Comparison of ENCODE assay signal across 19 cellular contexts in genomic region chr2:113133696-113134558, GRCh38. TPM values are rescaled to one million over a fixed set of nuclear protein-coding genes. Genes with fewer than 3 reads are reported as not detected.
DNase-seq lines count a peak whose midpoint lies in the region; ATAC-seq and TF ChIP-seq lines count a peak whose summit lies in the region.
"Had no signal": no experiment of that assay in that cellular context is flagged by ENCODE, and none has a peak within 500 bp of the region (broad histone marks: within the 10 kb centered on the region; RNA-seq: fewer than 3 reads in every experiment).

No MANE protein-coding gene starts in this region.

- no peaks in the 10 kb centered on the region for H3K79me2 ChIP-seq in HCT116 (ENCODE audit: insufficient read depth, low read length)
- no peaks in the 10 kb centered on the region for H3K79me2 ChIP-seq in mammary epithelial cell (ENCODE audit: insufficient read depth, low read length)
- H3K79me2 ChIP-seq in mesendoderm (ENCODE audit: control insufficient read depth, insufficient read depth, low read length), result no peaks in the 10 kb centered on the region

- no peak overlapping the region for H2BK120ac ChIP-seq in mesendoderm (ENCODE audit: low read depth, low read length)

- H2AFZ ChIP-seq in HCT116 (ENCODE audit: low read depth, low read length, poor library complexity, severe bottlenecking) (peak overlapping the region; percentile 27), mammary epithelial cell (ENCODE audit: low read depth, low read length) (peak overlapping the region; percentile 80)
- H2AFZ ChIP-seq: PC-9 had no signal

- H3K27ac Mint-ChIP-seq in activated CD4-positive, alpha-beta T cell treated with anti-CD3 and anti-CD28 coated beads for 36 hours, result no peak overlapping the region

- H3K18ac ChIP-seq in mesendoderm (ENCODE audit: low read length), result no peak overlapping the region

- no peak overlapping the region for H3K27ac ChIP-seq in HCT116 (ENCODE audit: low read depth, low read length)
- H3K27ac ChIP-seq in mammary epithelial cell (ENCODE audit: insufficient read depth, low read depth, low read length), result no peak overlapping the region
- H3K27ac ChIP-seq in mesendoderm (ENCODE audit: low read depth, low read length), result no peak overlapping the region
- H3K27ac ChIP-seq: C4-2B, PC-9, transverse colon had no signal

- no peaks in the 10 kb centered on the region for H3K36me3 ChIP-seq in HCT116 (ENCODE audit: control insufficient read depth in 1 of 2, insufficient read depth in 2 of 2, low read length in 2 of 2)
- peaks cover 2% of the 10 kb centered on the region for H3K36me3 ChIP-seq in mammary epithelial cell (ENCODE audit: insufficient read depth, low read length)
- H3K36me3 ChIP-seq in mesendoderm (ENCODE audit: control insufficient read depth, insufficient read depth, low read length), result no peaks in the 10 kb centered on the region
- H3K36me3 ChIP-seq: transverse colon had no signal

- TF ChIP-seq CTCF in HCT116 (IDR thresholded peaks at IDR 0.05 in 2 of 3, conservative IDR thresholded peaks at IDR 0.05 in 1 of 3; ENCODE audit: borderline replicate concordance in 1 of 3, insufficient read depth in 1 of 3, low read depth in 2 of 3, low read length in 2 of 3) (no peak), mammary epithelial cell (conservative IDR thresholded peaks at IDR 0.05 in 1 of 2, IDR thresholded peaks at IDR 0.05 in 1 of 2; ENCODE audit: extremely low read depth in 1 of 2, insufficient read depth in 1 of 2, low read depth in 1 of 2, low read length in 2 of 2) (no peak)

- no peaks in the 10 kb centered on the region for H3K27me3 Mint-ChIP-seq in activated CD4-positive, alpha-beta T cell treated with anti-CD3 and anti-CD28 coated beads for 36 hours

- H3K4ac ChIP-seq in mesendoderm (ENCODE audit: low read depth, low read length), result no peak overlapping the region

- H3K4me2 ChIP-seq in HCT116 (ENCODE audit: low read length) (peak overlapping the region; percentile 36), mammary epithelial cell (ENCODE audit: insufficient read depth, low read depth, low read length) (no peak overlapping the region), mesendoderm (ENCODE audit: low read length) (no peak overlapping the region)
- H3K4me2 ChIP-seq: A549, PC-9 had no signal

- no peak overlapping the region for H3K23ac ChIP-seq in mesendoderm (ENCODE audit: low read length)

- dilution Hi-C loops in mammary epithelial cell (cut with HindIII; ENCODE audit: low sequenced_read_pairs), result loop anchor here (25.0 kb wide), 1 partner anchor 253 kb away; no protein-coding TSS in a partner anchor

- no peak for TF ChIP-seq RAD21 in HCT116 (IDR thresholded peaks at IDR 0.05; ENCODE audit: low read depth)

- no peak overlapping the region for H3K56ac ChIP-seq in mesendoderm (ENCODE audit: low read length)

- no peak overlapping the region for H3K9ac ChIP-seq in HCT116 (ENCODE audit: low read length)
- H3K9ac ChIP-seq in mammary epithelial cell (ENCODE audit: insufficient read depth, low read length), result no peak overlapping the region
- H3K9ac ChIP-seq in mesendoderm (ENCODE audit: low read length), result no peak overlapping the region

- intact Hi-C loops in activated CD4-positive, alpha-beta T cell treated with anti-CD3 and anti-CD28 coated beads for 36 hours (cut with DNase I, micrococcal nuclease), result no loop called here
- intact Hi-C loops in HCT116 (cut with micrococcal nuclease), result no loop called here
- intact Hi-C loops in mammary epithelial cell (cut with micrococcal nuclease), result no loop called here

- H3K9me3 ChIP-seq in HCT116 (ENCODE audit: control insufficient read depth in 1 of 2, insufficient read depth in 1 of 2, low read depth in 1 of 2, low read length in 2 of 2), result no peaks in the 10 kb centered on the region
- H3K9me3 ChIP-seq in mammary epithelial cell (replicated peaks; ENCODE audit: insufficient read depth, low read length), result no peaks in the 10 kb centered on the region
- H3K9me3 ChIP-seq: A549, transverse colon had no signal

- no peak overlapping the region for H2BK15ac ChIP-seq in mesendoderm (replicated peaks; ENCODE audit: low read depth)

- in situ Hi-C loops in mammary epithelial cell (cut with MboI; ENCODE audit: low sequenced_read_pairs in 2 of 2), result loop anchor here in 1 of 2 donors (10.0 kb wide), 2 partner anchors 49 to 61 kb away; no protein-coding TSS in a partner anchor

- H3K4me1 Mint-ChIP-seq in activated CD4-positive, alpha-beta T cell treated with anti-CD3 and anti-CD28 coated beads for 36 hours, result peaks cover 20% of the 10 kb centered on the region

- POLR2A ChIA-PET in activated CD4-positive, alpha-beta T cell treated with anti-CD3 and anti-CD28 coated beads for 36 hours (lab: Charles Lee), result no interaction called here
- POLR2A ChIA-PET in HCT116 (lab: Charles Lee), result no interaction called here

- no peaks in the 10 kb centered on the region for H4K20me1 ChIP-seq in HCT116 (ENCODE audit: insufficient read depth)
- H4K20me1 ChIP-seq in mammary epithelial cell (ENCODE audit: insufficient read depth, low read length), result no peaks in the 10 kb centered on the region

- CTCF ChIA-PET in activated CD4-positive, alpha-beta T cell treated with anti-CD3 and anti-CD28 coated beads for 36 hours (lab: Charles Lee), result interaction anchor here (0.7 to 10.5 kb wide), 10 partner anchors 10 to 109 kb away, joined by 3 to 148 read pairs (median 4); no protein-coding TSS in a partner anchor
- CTCF ChIA-PET in HCT116 (lab: Charles Lee) (interaction anchor here (0.6 to 1.9 kb wide), 7 partner anchors 12 to 283 kb away, joined by 3 to 8 read pairs (median 3); no protein-coding TSS in a partner anchor), mammary epithelial cell (lab: Charles Lee; ENCODE audit: low non-redundant PET) (interaction anchor here (0.7 to 0.8 kb wide), 2 partner anchors 54 to 256 kb away, joined by 4 to 6 read pairs; no protein-coding TSS in a partner anchor)

- no peaks in the 10 kb centered on the region for H3K79me1 ChIP-seq in mesendoderm (ENCODE audit: low read length)

- H3K27me3 ChIP-seq in HCT116 (ENCODE audit: insufficient read depth, low read length) (no peaks in the 10 kb centered on the region), mammary epithelial cell (ENCODE audit: insufficient read depth, low read length) (no peaks in the 10 kb centered on the region), mesendoderm (ENCODE audit: insufficient read depth, low read length, poor library complexity) (no peaks in the 10 kb centered on the region)
- H3K27me3 ChIP-seq: transverse colon had no signal

- H2AK5ac ChIP-seq in mesendoderm (ENCODE audit: low read length), result no peak overlapping the region

- RAD21 ChIA-PET in HCT116 (lab: Charles Lee; ENCODE audit: low non-redundant PET in 1 of 2, low total read pairs in 2 of 2, uncharacterized antibody in 2 of 2, unreplicated experiment in 2 of 2), result interaction anchor here in 1 of 2 experiments (0.7 kb wide), 1 partner anchor 65 kb away, joined by 3 read pairs; no protein-coding TSS in a partner anchor

- H3K4me1 ChIP-seq in HCT116 (ENCODE audit: control insufficient read depth in 1 of 2, insufficient read depth in 2 of 2, low read length in 2 of 2), result peaks cover 0 to 16% of the 10 kb centered on the region in 2 experiments; a peak in 3 of 4 replicates
- H3K4me1 ChIP-seq in mammary epithelial cell (ENCODE audit: insufficient read depth, low read length), result peaks cover 15% of the 10 kb centered on the region
- no peaks in the 10 kb centered on the region for H3K4me1 ChIP-seq in mesendoderm (ENCODE audit: control insufficient read depth, low read depth, low read length)

- 51% methylated on average over 7 of the region's 7 CpGs for WGBS in mammary epithelial cell (ENCODE audit: low coverage, missing lambda C conversion rate)
- no CpG with 5 or more reads among the region's 7 CpGs for WGBS in mesendoderm (ENCODE audit: extremely low coverage, insufficient coverage, low lambda C conversion rate)

- H3K4me3 Mint-ChIP-seq in activated CD4-positive, alpha-beta T cell treated with anti-CD3 and anti-CD28 coated beads for 36 hours, result no peak overlapping the region
- H3K4me3 Mint-ChIP-seq: naive B cell had no signal

- peak; percentile 40 for DNase-seq in activated CD4-positive, alpha-beta T cell treated with anti-CD3 and anti-CD28 coated beads for 36 hours
- DNase-seq in activated CD4-positive, alpha-beta T cell treated with anti-CD3 and anti-CD28 coated beads, Interleukin-2, amount 50 U/mL, for 1 hour, result no peak
- no peak for DNase-seq in HCT116 (ENCODE audit: low read depth, low spot score)
- peak; percentile 64 for DNase-seq in mammary epithelial cell
- peak; percentile 8 for DNase-seq in mesendoderm
- no peak for DNase-seq in SW 1271 (lab: John Stamatoyannopoulos, UW)
- no peak for DNase-seq in UCSD-AML1 (lab: John Stamatoyannopoulos, UW; ENCODE audit: unreplicated experiment)
- DNase-seq: central memory CD4-positive, alpha-beta T cell; foreskin fibroblast; naive B cell; NCI-H2029 treated with DMSO at 0.1 percent for 48 hours; NCI-H69; stimulated activated naive CD4-positive, alpha-beta T cell; transverse colon had no signal

- no peak overlapping the region for H2BK5ac ChIP-seq in mesendoderm (ENCODE audit: low read length)

- no peak overlapping the region for H4K5ac ChIP-seq in mesendoderm (ENCODE audit: low read length)

- H3K9me2 ChIP-seq in HCT116 (ENCODE audit: insufficient read depth), result no peaks in the 10 kb centered on the region

- BruUV-seq in HCT116 (replicated peaks; lab: Mats Ljungman, UMichigan) (no TSS peak), mammary epithelial cell (replicated peaks; lab: Mats Ljungman, UMichigan) (no TSS peak)

- ATAC-seq in activated CD4-positive, alpha-beta T cell treated with anti-CD3 and anti-CD28 coated beads for 36 hours, result peak; percentile 78
- peak; percentile 51; the same call in 1 of the 2 replicates for ATAC-seq in HCT116
- no peak for ATAC-seq in GM18868 (IDR thresholded peaks at IDR 0.05; ENCODE audit: unreplicated experiment)
- ATAC-seq: SK-N-SH treated with all-trans-retinoic acid at 6 μM for 48 hours had no signal

- no peak overlapping the region for H3K4me3 ChIP-seq in HCT116 (replicated peaks in 1 of 2; ENCODE audit: low read depth in 1 of 2, low read length in 2 of 2)
- no peak overlapping the region for H3K4me3 ChIP-seq in mammary epithelial cell (replicated peaks in 1 of 3; ENCODE audit: insufficient read depth in 1 of 3, low read depth in 2 of 3, low read length in 3 of 3)
- no peak overlapping the region for H3K4me3 ChIP-seq in mesendoderm (ENCODE audit: low read length)
- H3K4me3 ChIP-seq: A549, PC-9, transverse colon had no signal

- no peaks in the 10 kb centered on the region for H3K36me3 Mint-ChIP-seq in activated CD4-positive, alpha-beta T cell treated with anti-CD3 and anti-CD28 coated beads for 36 hours (ENCODE audit: low read depth)
- H3K36me3 Mint-ChIP-seq: naive B cell had no signal

- no peaks in the 10 kb centered on the region for H3K9me3 Mint-ChIP-seq in activated CD4-positive, alpha-beta T cell treated with anti-CD3 and anti-CD28 coated beads for 36 hours (ENCODE audit: low read depth)
- H3K9me3 Mint-ChIP-seq: naive B cell had no signal

- H4K8ac ChIP-seq in mesendoderm (ENCODE audit: low read depth, low read length), result no peak overlapping the region

- no peak for TF ChIP-seq POLR2A in HCT116 (IDR thresholded peaks at IDR 0.05; ENCODE audit: borderline replicate concordance, extremely low read depth, insufficient read depth, insufficient read length)

RNA-seq across cellular contexts. Expression of gene IL1RN, which starts 6.5 kb away (rescaled TPM):
- 1 to 10 TPM; 4.6 to 4.8 TPM for total RNA-seq in activated CD4-positive, alpha-beta T cell treated with anti-CD3 and anti-CD28 coated beads for 36 hours
- total RNA-seq in HCT116 (2021; ENCODE audit: unreplicated experiment), result 0.25 TPM
- 0.25 and 0.26 TPM in 2 replicates for polyA plus RNA-seq in HCT116 (2012)
- 10 to 100 TPM in 1 of 2 donors, 1 to 10 TPM in 1; 1.0 to 18.0 TPM for total RNA-seq in mammary epithelial cell
- 38.0 TPM for polyA plus RNA-seq in mammary epithelial cell
- polyA minus RNA-seq in mammary epithelial cell, result 21.7 TPM
- 0.03 TPM for polyA plus RNA-seq in mesendoderm (2013, experiment 1 of 2)
- 0.06 TPM for polyA plus RNA-seq in mesendoderm (2013, experiment 2 of 2)

RNA-seq across cellular contexts. Expression of gene PSD4, which starts 39.8 kb away (rescaled TPM):
- 100 to 1,000 TPM; 232 to 274 TPM for total RNA-seq in activated CD4-positive, alpha-beta T cell treated with anti-CD3 and anti-CD28 coated beads for 36 hours
- total RNA-seq in HCT116 (2021; ENCODE audit: unreplicated experiment), result 12.6 TPM
- polyA plus RNA-seq in HCT116 (2012), result 7.4 and 8.1 TPM in 2 replicates
- 10 to 100 TPM; 23.8 to 28.6 TPM for total RNA-seq in mammary epithelial cell
- polyA plus RNA-seq in mammary epithelial cell, result 12.8 TPM
- 33.5 TPM for polyA minus RNA-seq in mammary epithelial cell
- polyA plus RNA-seq in mesendoderm (2013, experiment 1 of 2), result 0.87 TPM
- 0.90 TPM for polyA plus RNA-seq in mesendoderm (2013, experiment 2 of 2)

Comparison
In these comparisons a context has a peak if more than half of its experiments do, and no peak if none do; other contexts are left out.
1. DNase-seq: peak in activated CD4-positive, alpha-beta T cell treated with anti-CD3 and anti-CD28 coated beads for 36 hours (single experiment), mammary epithelial cell (single experiment) and mesendoderm (single experiment); none in activated CD4-positive, alpha-beta T cell treated with anti-CD3 and anti-CD28 coated beads, Interleukin-2, amount 50 U/mL, for 1 hour (single experiment), HCT116 (single experiment), SW 1271 (0 of 2) and UCSD-AML1 (single experiment).
2. RNA of gene PSD4, which starts 39.8 kb away (total RNA-seq): 232 to 274 TPM in activated CD4-positive, alpha-beta T cell treated with anti-CD3 and anti-CD28 coated beads for 36 hours; 23.8 to 28.6 TPM in mammary epithelial cell and 12.6 TPM in HCT116 (single experiment); every median in the first group is over 4 times any median in the second.